10 cellular contexts compared by ENCODE assay signal in genomic region chr2:186543561-186544131, GRCh38. TPM values are rescaled to one million over a fixed set of nuclear protein-coding genes. Genes with fewer than 3 reads are reported as not detected.
DNase-seq lines count a peak whose midpoint lies in the region; ATAC-seq, FAIRE-seq and TF ChIP-seq lines count a peak whose summit lies in the region.
"Had no signal": no experiment of that assay in that cellular context is flagged by ENCODE, and none has a peak within 500 bp of the region (broad histone marks: within the 10 kb centered on the region; RNA-seq: fewer than 3 reads in every experiment).

No MANE protein-coding gene starts in this region.

- H3K4me2 ChIP-seq in astrocyte (ENCODE audit: low read length) (peak overlapping the region; percentile 78), hepatocyte (peak overlapping the region; percentile 16)

- peak overlapping the region; percentile 96 for H3K27ac ChIP-seq in astrocyte (ENCODE audit: low read depth, low read length)
- H3K27ac ChIP-seq in hepatocyte, result peak overlapping the region; percentile 76
- H3K27ac ChIP-seq in skin epidermis, result peak overlapping the region in 20 of 21 experiments; percentile 41 to 84 (median 71)

- DNase-seq in HAP-1 (ENCODE audit: low spot score in 2 of 2) (peak; percentile 67 to 85), astrocyte (ENCODE audit: low read depth) (peak; percentile 95), hepatocyte (ENCODE audit: low spot score) (peak; percentile 6), inferior parietal cortex (ENCODE audit: extremely low spot score) (no peak)
- DNase-seq in activated CD4-positive, alpha-beta T cell treated with anti-CD3 and anti-CD28 coated beads for 4 hours, result no peak
- DNase-seq in activated CD8-positive, alpha-beta memory T cell treated with anti-CD3 and anti-CD28 coated beads, Interleukin-2, amount 50 U/mL, for 48 hours, result no peak
- DNase-seq: cortex of kidney, NCI-H146 had no signal

- H4K20me1 ChIP-seq in astrocyte (ENCODE audit: insufficient read depth, low read length), result no peaks in the 10 kb centered on the region
- H4K20me1 ChIP-seq in hepatocyte (ENCODE audit: insufficient read depth, poor library complexity, severe bottlenecking), result no peaks in the 10 kb centered on the region

- H3K9me3 Mint-ChIP-seq in astrocyte (ENCODE audit: unreplicated experiment), result no peaks in the 10 kb centered on the region

- peak overlapping the region; percentile 79 for H3K9ac ChIP-seq in astrocyte (ENCODE audit: low read length)

- H3K36me3 Mint-ChIP-seq in astrocyte (ENCODE audit: low read depth, unreplicated experiment), result no peaks in the 10 kb centered on the region

- H3K4me1 ChIP-seq in HAP-1, result peaks cover 58% of the 10 kb centered on the region
- peaks cover 36% of the 10 kb centered on the region for H3K4me1 ChIP-seq in astrocyte (ENCODE audit: insufficient read depth, low read length)
- H3K4me1 ChIP-seq in hepatocyte (ENCODE audit: insufficient read depth), result peaks cover 5% of the 10 kb centered on the region

- H3K4me3 ChIP-seq in HAP-1 (no peak overlapping the region), astrocyte (ENCODE audit: insufficient read depth, low read depth, low read length) (no peak overlapping the region), hepatocyte (no peak overlapping the region), skin epidermis (no peak overlapping the region)

- no peaks in the 10 kb centered on the region for H3K9me3 ChIP-seq in HAP-1
- no peaks in the 10 kb centered on the region for H3K9me3 ChIP-seq in astrocyte (ENCODE audit: insufficient read depth, low read depth, low read length)
- H3K9me3 ChIP-seq in hepatocyte (ENCODE audit: low read depth), result no peaks in the 10 kb centered on the region

- H3K27ac Mint-ChIP-seq in astrocyte (ENCODE audit: unreplicated experiment), result no peak overlapping the region

- peaks cover 32% of the 10 kb centered on the region for H3K4me1 Mint-ChIP-seq in astrocyte (ENCODE audit: low read depth, unreplicated experiment)

- H3K79me2 ChIP-seq in astrocyte (ENCODE audit: insufficient read depth, low read length) (no peaks in the 10 kb centered on the region), hepatocyte (no peaks in the 10 kb centered on the region)

- H3K9me2 ChIP-seq in hepatocyte (replicated peaks; ENCODE audit: insufficient read depth), result no peaks in the 10 kb centered on the region

- no peak for ATAC-seq in GM18867 (IDR thresholded peaks at IDR 0.05; ENCODE audit: unreplicated experiment)

- in situ Hi-C loops in HAP-1 (cut with MboI; ENCODE audit: low sequenced_read_pairs), result no loop called here

- no peaks in the 10 kb centered on the region for H3K36me3 ChIP-seq in HAP-1 (replicated peaks)
- no peaks in the 10 kb centered on the region for H3K36me3 ChIP-seq in astrocyte (ENCODE audit: insufficient read depth, low read length)
- H3K36me3 ChIP-seq in hepatocyte (replicated peaks; ENCODE audit: insufficient read depth, low read depth), result no peaks in the 10 kb centered on the region

- H3K27me3 ChIP-seq in HAP-1 (ENCODE audit: low read depth) (no peaks in the 10 kb centered on the region), astrocyte (ENCODE audit: insufficient read depth, low read length) (no peaks in the 10 kb centered on the region), hepatocyte (no peaks in the 10 kb centered on the region)

- H2AFZ ChIP-seq in astrocyte (ENCODE audit: low read depth, low read length) (no peak overlapping the region), hepatocyte (no peak overlapping the region)

- H3K27me3 Mint-ChIP-seq in astrocyte (ENCODE audit: low read depth, unreplicated experiment), result no peaks in the 10 kb centered on the region

- H3K4me3 Mint-ChIP-seq in astrocyte (ENCODE audit: unreplicated experiment), result peak overlapping the region; percentile 45

- FAIRE-seq in astrocyte (lab: Jason Lieb, UNC), result no peak

- TF ChIP-seq CTCF in astrocyte (IDR thresholded peaks at IDR 0.05; ENCODE audit: insufficient read depth, low read depth, low read length) (no peak), hepatocyte (IDR thresholded peaks at IDR 0.05; ENCODE audit: poor library complexity) (no peak)

- 59% methylated on average over 3 of the region's 3 CpGs for whole genome bisulfite sequencing in hepatocyte (ENCODE audit: low lambda C conversion rate, missing lambda C conversion rate)

RNA-seq across cellular contexts. Expression of gene ITGAV, which starts 46.2 kb away (rescaled TPM):
- total RNA-seq in astrocyte (661 and 779 TPM in 2 replicates), hepatocyte (109 and 135 TPM in 2 replicates)
- polyA plus RNA-seq in hepatocyte, result 32.4 and 32.7 TPM in 2 replicates

RNA-seq across cellular contexts. Expression of gene ZC3H15, which starts 57.6 kb away (rescaled TPM):
- total RNA-seq in astrocyte, result 64.0 and 76.4 TPM in 2 replicates
- total RNA-seq in hepatocyte, result 74.6 and 80.4 TPM in 2 replicates
- 69.8 and 77.2 TPM in 2 replicates for polyA plus RNA-seq in hepatocyte

Comparison
In these comparisons a context has a peak if more than half of its experiments do, and no peak if none do; other contexts are left out.
1. DNase-seq: peak in HAP-1 (2 of 2), astrocyte (single experiment) and hepatocyte (single experiment); none in activated CD4-positive, alpha-beta T cell treated with anti-CD3 and anti-CD28 coated beads for 4 hours (0 of 2), activated CD8-positive, alpha-beta memory T cell treated with anti-CD3 and anti-CD28 coated beads, Interleukin-2, amount 50 U/mL, for 48 hours (single experiment) and inferior parietal cortex (single experiment).
2. Peak in every context shown above with its lines, with median percentiles within 50 percentile points of each other: H3K27ac ChIP-seq.